ENCODE assay signal across 8 cellular contexts in genomic region chr6:149941583-149942460, GRCh38. TPM values are rescaled to one million over a fixed set of nuclear protein-coding genes. Genes with fewer than 3 reads are reported as not detected.
DNase-seq lines count a peak whose midpoint lies in the region; ATAC-seq, FAIRE-seq and TF ChIP-seq lines count a peak whose summit lies in the region.

TSS of gene ULBP2 (plus strand) at chr6:149942014. CDS start at chr6:149942073, 59 bp downstream.

- no peaks in the 10 kb centered on the region for H3K9me3 Mint-ChIP-seq in HFFc6

- peaks cover 3 to 9% of the 10 kb centered on the region in 2 donors for H3K4me1 ChIP-seq in kidney (ENCODE audit: control insufficient read depth in 1 of 2, insufficient read depth in 1 of 2, low read depth in 1 of 2, low read length in 2 of 2)

- H3K9ac ChIP-seq in kidney (ENCODE audit: low read length in 2 of 2), result no peak within 1 kb of the TSS

- DNase-seq in Ammon's horn (ENCODE audit: low spot score) (peak; percentile 92), HFFc6 (peak; percentile 95), NCI-H446 treated with DMSO at 0.1 percent for 48 hours (lab: John Stamatoyannopoulos, UW) (peak; percentile 60), cerebellar nuclear complex (lab: John Stamatoyannopoulos, UW) (peak; percentile 27 to 66), kidney (peak; percentile 95)
- DNase-seq in activated CD4-positive, alpha-beta T cell treated with anti-CD3 and anti-CD28 coated beads for 24 hours (ENCODE audit: low read depth in 2 of 2), result peak; percentile 73 to 76
- DNase-seq in stimulated activated CD4-positive, alpha-beta T cell treated with anti-CD3 and anti-CD28 coated beads, Interleukin-12 subunit alpha, Interleukin-12 subunit beta, amount 100 ng/mL, for 4 hours, result peak; percentile 80

- no peak within 1 kb of the TSS for H3K27ac ChIP-seq in kidney (ENCODE audit: low read depth in 2 of 2, low read length in 2 of 2)

- H3K27me3 Mint-ChIP-seq in HFFc6 (ENCODE audit: insufficient read depth), result peaks cover 6% of the 10 kb centered on the region

- FAIRE-seq in kidney (lab: Jason Lieb, UNC), result no peak

- intact Hi-C loops in kidney (cut with DNase I), result no loop called here

- H3K9me3 ChIP-seq in kidney (ENCODE audit: control insufficient read depth in 1 of 2, low read length in 2 of 2), result no peaks in the 10 kb centered on the region

- peaks cover 38% of the 10 kb centered on the region for H3K4me1 Mint-ChIP-seq in HFFc6 (ENCODE audit: low read depth)

- H3K4me3 Mint-ChIP-seq in HFFc6, result peak within 1 kb of the TSS; percentile 92

- peaks cover 7% of the 10 kb centered on the region; the same call in 1 of the 2 replicates for H3K36me3 Mint-ChIP-seq in HFFc6 (ENCODE audit: low read depth)

- no peak for ATAC-seq in HG03097 (IDR thresholded peaks at IDR 0.05; ENCODE audit: low FRiP score, unreplicated experiment)

- H3K4me3 ChIP-seq in kidney (ENCODE audit: low read length in 2 of 2), result peak within 1 kb of the TSS; percentile 54 to 63

- no peaks in the 10 kb centered on the region for H3K36me3 ChIP-seq in kidney (ENCODE audit: control insufficient read depth in 1 of 2, insufficient read depth in 2 of 2, low read length in 2 of 2)

- TF ChIP-seq CTCF in HFFc6 (IDR thresholded peaks at IDR 0.05), result no peak
- TF ChIP-seq CTCF in kidney (IDR thresholded peaks at IDR 0.05; ENCODE audit: borderline replicate concordance, extremely low read depth, insufficient read depth), result no peak

- H3K27ac Mint-ChIP-seq in HFFc6, result peak within 1 kb of the TSS; percentile 89

RNA-seq across cellular contexts. Expression of gene ULBP2, which starts in this region (rescaled TPM):
- total RNA-seq in HFFc6 (2021; fragmentation: NEBNext Ultra II Directional; extraction: Animal tissue kit (Norgen Biotek cat#: 25700)), result 10 to 100 TPM; 16.2 to 23.2 (median 19.4) TPM
- 1.3 TPM for total RNA-seq in kidney
- polyA plus RNA-seq in kidney (ENCODE audit: insufficient read depth, low read depth, low replicate concordance), result 2.5 TPM
